In the genomic region with DNA sequence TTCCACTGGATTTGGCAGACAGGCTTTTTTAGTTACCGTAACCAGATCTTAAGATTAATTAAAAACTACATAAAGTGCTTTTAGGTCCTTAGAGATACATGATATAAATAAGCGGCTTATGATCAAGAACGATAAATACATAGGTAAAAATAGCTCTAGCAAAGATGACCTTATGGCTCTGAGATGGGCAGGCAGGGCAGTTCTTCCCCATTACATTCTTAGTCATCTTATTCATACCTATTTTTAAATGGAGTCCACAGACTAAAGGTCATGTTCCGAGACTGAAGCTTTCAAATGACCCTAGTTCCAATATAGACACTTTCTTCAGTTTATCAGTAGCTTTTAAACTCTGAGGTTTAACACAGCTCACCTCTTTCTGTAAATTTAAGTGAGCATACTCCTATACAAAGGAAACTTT, we compare ENCODE assay signal across 9 cellular contexts. TPM values are rescaled to one million over a fixed set of nuclear protein-coding genes. Genes with fewer than 3 reads are reported as not detected.
DNase-seq lines count a peak whose midpoint lies in the region; ATAC-seq, FAIRE-seq and TF ChIP-seq lines count a peak whose summit lies in the region.
"Had no signal": no experiment of that assay in that cellular context is flagged by ENCODE, and none has a peak within 500 bp of the region (broad histone marks: within the 10 kb centered on the region; RNA-seq: fewer than 3 reads in every experiment).

No MANE protein-coding gene starts in this region.

- H3K4me2 ChIP-seq in astrocyte (ENCODE audit: low read length), result peak overlapping the region; percentile 96

- H3K9ac ChIP-seq in astrocyte (ENCODE audit: low read length), result peak overlapping the region; percentile 98

- peaks cover 88% of the 10 kb centered on the region for H3K36me3 Mint-ChIP-seq in activated CD4-positive, alpha-beta T cell treated with anti-CD3 and anti-CD28 coated beads for 36 hours (ENCODE audit: low read depth)
- peaks cover 51% of the 10 kb centered on the region for H3K36me3 Mint-ChIP-seq in astrocyte (ENCODE audit: low read depth, unreplicated experiment)

- CTCF ChIA-PET in activated CD4-positive, alpha-beta T cell treated with anti-CD3 and anti-CD28 coated beads for 36 hours (lab: Charles Lee), result interaction anchor here (0.7 to 26.4 kb wide), 4 partner anchors 11 to 46 kb away, joined by 4 to 461 read pairs (median 122); partner anchors contain the start of gene ENSA

- H3K27ac Mint-ChIP-seq in activated CD4-positive, alpha-beta T cell treated with anti-CD3 and anti-CD28 coated beads for 36 hours, result peak overlapping the region; percentile 98
- peak overlapping the region; percentile 93 for H3K27ac Mint-ChIP-seq in astrocyte (ENCODE audit: unreplicated experiment)

- H3K9me3 ChIP-seq in astrocyte (ENCODE audit: insufficient read depth, low read depth, low read length), result no peaks in the 10 kb centered on the region
- H3K9me3 ChIP-seq in left lung, result no peaks in the 10 kb centered on the region
- H3K9me3 ChIP-seq in thyroid gland, result no peaks in the 10 kb centered on the region

- peak overlapping the region; percentile 95 for H3K4me3 Mint-ChIP-seq in activated CD4-positive, alpha-beta T cell treated with anti-CD3 and anti-CD28 coated beads for 36 hours
- peak overlapping the region; percentile 100 for H3K4me3 Mint-ChIP-seq in astrocyte (ENCODE audit: unreplicated experiment)

- 51 to 62% methylated on average over 4 of the region's 4 CpGs for WGBS in thyroid gland, 2 donors

- no peak for DNase-seq in activated CD4-positive, alpha-beta T cell treated with anti-CD3 and anti-CD28 coated beads for 36 hours
- no peak for DNase-seq in activated CD4-positive, alpha-beta T cell treated with anti-CD3 and anti-CD28 coated beads for 48 hours
- DNase-seq in astrocyte (ENCODE audit: low read depth), result no peak
- DNase-seq in left lung, result no peak
- no peak for DNase-seq in thyroid gland
- DNase-seq in SHP77 (lab: John Stamatoyannopoulos, UW), result no peak
- no peak for DNase-seq in NCI-H1092 (lab: John Stamatoyannopoulos, UW)

- intact Hi-C loops in activated CD4-positive, alpha-beta T cell treated with anti-CD3 and anti-CD28 coated beads for 36 hours (cut with DNase I, micrococcal nuclease), result loop anchor here in 1 of 2 experiments (5.0 kb wide), 3 partner anchors 352 to 707 kb away; partner anchors contain the start of genes SETDB1 and ZNF687
- intact Hi-C loops in left lung (cut with DNase I) (no loop called here), thyroid gland (cut with DNase I) (no loop called here)

- H3K36me3 ChIP-seq in astrocyte (ENCODE audit: insufficient read depth, low read length), result peaks cover 56% of the 10 kb centered on the region
- H3K36me3 ChIP-seq in left lung, result peaks cover 6 to 83% of the 10 kb centered on the region in 2 donors
- peaks cover 42 to 68% of the 10 kb centered on the region in 2 donors for H3K36me3 ChIP-seq in thyroid gland

- no peaks in the 10 kb centered on the region for H3K27me3 Mint-ChIP-seq in activated CD4-positive, alpha-beta T cell treated with anti-CD3 and anti-CD28 coated beads for 36 hours
- H3K27me3 Mint-ChIP-seq in astrocyte (ENCODE audit: low read depth, unreplicated experiment), result no peaks in the 10 kb centered on the region

- H3K79me2 ChIP-seq in astrocyte (ENCODE audit: insufficient read depth, low read length), result peaks cover 89% of the 10 kb centered on the region

- no peak for ATAC-seq in activated CD4-positive, alpha-beta T cell treated with anti-CD3 and anti-CD28 coated beads for 36 hours
- no peak for ATAC-seq in left lung
- no peak for ATAC-seq in GM21717 (IDR thresholded peaks at IDR 0.05; ENCODE audit: unreplicated experiment)

- TF ChIP-seq POLR2A in thyroid gland (IDR thresholded peaks at IDR 0.05), result no peak

- H4K20me1 ChIP-seq in astrocyte (ENCODE audit: insufficient read depth, low read length), result peaks cover 86% of the 10 kb centered on the region

- no peaks in the 10 kb centered on the region for H3K9me3 Mint-ChIP-seq in activated CD4-positive, alpha-beta T cell treated with anti-CD3 and anti-CD28 coated beads for 36 hours (ENCODE audit: low read depth)
- no peaks in the 10 kb centered on the region for H3K9me3 Mint-ChIP-seq in astrocyte (ENCODE audit: unreplicated experiment)

- H3K27ac ChIP-seq in astrocyte (ENCODE audit: low read depth, low read length) (peak overlapping the region; percentile 98), left lung (peak overlapping the region; percentile 99 to 100), thyroid gland (peak overlapping the region; percentile 99 to 100 (median 99))

- H3K4me1 ChIP-seq in astrocyte (ENCODE audit: insufficient read depth, low read length), result peaks cover 39% of the 10 kb centered on the region
- peaks cover 35 to 63% of the 10 kb centered on the region in 2 donors for H3K4me1 ChIP-seq in left lung
- H3K4me1 ChIP-seq in thyroid gland, result peaks cover 56 to 58% of the 10 kb centered on the region in 2 donors

- H2AFZ ChIP-seq in astrocyte (ENCODE audit: low read depth, low read length), result no peak overlapping the region

- POLR2A ChIA-PET in activated CD4-positive, alpha-beta T cell treated with anti-CD3 and anti-CD28 coated beads for 36 hours (lab: Charles Lee), result interaction anchor here (0.6 to 11.8 kb wide), 3 partner anchors 12 to 201 kb away, joined by 3 to 333 read pairs (median 6); no protein-coding TSS in a partner anchor

- H3K4me3 ChIP-seq in astrocyte (ENCODE audit: insufficient read depth, low read depth, low read length) (peak overlapping the region; percentile 98), left lung (peak overlapping the region; percentile 75 to 91), thyroid gland (replicated peaks in 1 of 3) (peak overlapping the region in 1 of 3 donors; percentile 98)

- peaks cover 47% of the 10 kb centered on the region for H3K4me1 Mint-ChIP-seq in activated CD4-positive, alpha-beta T cell treated with anti-CD3 and anti-CD28 coated beads for 36 hours
- peaks cover 24% of the 10 kb centered on the region for H3K4me1 Mint-ChIP-seq in astrocyte (ENCODE audit: low read depth, unreplicated experiment)

- no peak for FAIRE-seq in astrocyte (lab: Jason Lieb, UNC)

- TF ChIP-seq CTCF in astrocyte (IDR thresholded peaks at IDR 0.05; ENCODE audit: insufficient read depth, low read depth, low read length) (no peak), left lung (IDR thresholded peaks at IDR 0.05) (no peak), thyroid gland (IDR thresholded peaks at IDR 0.05) (no peak)

- H3K27me3 ChIP-seq in astrocyte (ENCODE audit: insufficient read depth, low read length) (no peaks in the 10 kb centered on the region), left lung (no peaks in the 10 kb centered on the region), thyroid gland (no peaks in the 10 kb centered on the region)

RNA-seq across cellular contexts. Expression of gene MCL1, which starts 4.3 kb away (rescaled TPM):
- 100 to 1,000 TPM; 185 to 265 TPM for total RNA-seq in activated CD4-positive, alpha-beta T cell treated with anti-CD3 and anti-CD28 coated beads for 36 hours
- 196 and 210 TPM in 2 replicates for total RNA-seq in astrocyte
- total RNA-seq in left lung, result 100 to 1,000 TPM; 266 to 280 TPM
- total RNA-seq in thyroid gland, result 100 to 1,000 TPM; 164 to 313 (median 203) TPM

RNA-seq across cellular contexts. Expression of gene ADAMTSL4, which starts 25.9 kb away (rescaled TPM):
- under 1 TPM; 0.28 to 0.59 TPM for total RNA-seq in activated CD4-positive, alpha-beta T cell treated with anti-CD3 and anti-CD28 coated beads for 36 hours
- 5.3 and 6.7 TPM in 2 replicates for total RNA-seq in astrocyte
- total RNA-seq in left lung, result 10 to 100 TPM; 52.9 to 76.0 TPM
- 10 to 100 TPM in 1 of 4 donors, 1 to 10 TPM in 3; 2.1 to 15.7 (median 6.9) TPM for total RNA-seq in thyroid gland

RNA-seq across cellular contexts. Expression of gene ENSA, which starts 54.3 kb away (rescaled TPM):
- 100 to 1,000 TPM; 197 to 240 TPM for total RNA-seq in activated CD4-positive, alpha-beta T cell treated with anti-CD3 and anti-CD28 coated beads for 36 hours
- 83.9 and 99.6 TPM in 2 replicates for total RNA-seq in astrocyte
- total RNA-seq in left lung, result 100 to 1,000 TPM; 181 to 199 TPM
- 100 to 1,000 TPM; 183 to 292 (median 218) TPM for total RNA-seq in thyroid gland

RNA-seq across cellular contexts. Expression of gene FALEC, which starts 59.5 kb away (rescaled TPM):
- under 1 TPM in 1 of 2 experiments, not detected in 1; 0.34 TPM for total RNA-seq in activated CD4-positive, alpha-beta T cell treated with anti-CD3 and anti-CD28 coated beads for 36 hours
- 0.43 TPM in 1 of 2 replicates, not detected in the other for total RNA-seq in astrocyte
- not detected for total RNA-seq in left lung
- not detected for total RNA-seq in thyroid gland
- total RNA-seq: LHCN-M2 had no signal
